Comparison of ENCODE assay signal across 8 cellular contexts in genomic region chr12:8950702-8951478, GRCh38. TPM values are rescaled to one million over a fixed set of nuclear protein-coding genes. Genes with fewer than 3 reads are reported as not detected.
DNase-seq lines count a peak whose midpoint lies in the region; ATAC-seq and TF ChIP-seq lines count a peak whose summit lies in the region.

No MANE protein-coding gene starts in this region.

- POLR2A ChIA-PET in T-cell (lab: Charles Lee), result interaction anchor here (0.5 to 1.2 kb wide), 5 partner anchors 14 to 99 kb away, joined by 3 to 4 read pairs (median 3); no protein-coding TSS in a partner anchor

- H3K4me1 ChIP-seq in HAP-1, result peaks cover 4% of the 10 kb centered on the region; the same call in 1 of the 2 replicates
- peaks cover 10 to 15% (median 12%) of the 10 kb centered on the region in 3 donors for H3K4me1 ChIP-seq in skeletal muscle tissue (ENCODE audit: control insufficient read depth in 3 of 3, insufficient read depth in 3 of 3, low read length in 3 of 3)

- no peaks in the 10 kb centered on the region for H3K27me3 Mint-ChIP-seq in T-cell

- TF ChIP-seq CTCF in fibroblast of the aortic adventitia (IDR thresholded peaks at IDR 0.05; ENCODE audit: insufficient read depth, low read length) (no peak), omental fat pad (IDR thresholded peaks at IDR 0.05) (no peak)

- H3K9me3 ChIP-seq in HAP-1 (peaks cover 3% of the 10 kb centered on the region; the same call in 1 of the 2 replicates), skeletal muscle tissue (ENCODE audit: control insufficient read depth in 3 of 3, low read length in 3 of 3) (peaks cover 0 to 2% (median 0%) of the 10 kb centered on the region in 3 donors)

- CTCF ChIA-PET in T-cell (lab: Charles Lee), result interaction anchor here (0.6 to 5.3 kb wide), 28 partner anchors 10 to 263 kb away, joined by 3 to 119 read pairs (median 5); partner anchors contain the start of genes KLRG1 (in 1 of the 2) and PHC1 (in 1 of the 2)

- H3K4me3 ChIP-seq in HAP-1, result peak overlapping the region; percentile 75
- peak overlapping the region; percentile 98 for H3K4me3 ChIP-seq in fibroblast of the aortic adventitia (ENCODE audit: low read depth, low read length)
- H3K4me3 ChIP-seq in skeletal muscle tissue (ENCODE audit: low read length in 3 of 3), result peak overlapping the region; percentile 69 to 99 (median 83)

- peaks cover 0 to 7% (median 4%) of the 10 kb centered on the region in 3 donors for H3K9me3 Mint-ChIP-seq in T-cell

- peaks cover 75 to 89% (median 79%) of the 10 kb centered on the region in 3 donors for H3K4me1 Mint-ChIP-seq in T-cell

- peak overlapping the region; percentile 89 to 97 for H3K27ac Mint-ChIP-seq in T-cell

- H3K36me3 Mint-ChIP-seq in T-cell, result peaks cover 12% of the 10 kb centered on the region

- peak overlapping the region; percentile 90 to 95 (median 91) for H3K4me3 Mint-ChIP-seq in T-cell

- peak overlapping the region; percentile 99 for H3K27ac ChIP-seq in skeletal muscle tissue (ENCODE audit: low read depth, low read length)

- H3K36me3 ChIP-seq in HAP-1 (replicated peaks) (peaks cover 10% of the 10 kb centered on the region), skeletal muscle tissue (ENCODE audit: control insufficient read depth in 3 of 3, insufficient read depth in 3 of 3, low read length in 3 of 3) (peaks cover 2 to 9% (median 7%) of the 10 kb centered on the region in 3 donors)

- ATAC-seq in T-cell (replicated peaks in 1 of 4) (no peak), omental fat pad (ENCODE audit: low FRiP score) (no peak), GM18498 (IDR thresholded peaks at IDR 0.05; ENCODE audit: unreplicated experiment) (no peak), GM21723 (IDR thresholded peaks at IDR 0.05; ENCODE audit: unreplicated experiment) (no peak)

- H3K27me3 ChIP-seq in HAP-1 (ENCODE audit: low read depth), result no peaks in the 10 kb centered on the region
- no peaks in the 10 kb centered on the region for H3K27me3 ChIP-seq in skeletal muscle tissue (ENCODE audit: control insufficient read depth in 3 of 3, insufficient read depth in 3 of 3, low read length in 3 of 3)

- peak overlapping the region; percentile 77 to 94 (median 90) for H3K9ac ChIP-seq in skeletal muscle tissue (ENCODE audit: low read depth in 1 of 3, low read length in 3 of 3)

- DNase-seq in HAP-1 (ENCODE audit: low spot score in 2 of 2), result no peak
- DNase-seq in T-cell, result peak in 5 of 34 experiments; percentile 9 to 33 (median 11)
- DNase-seq in fibroblast of the aortic adventitia (ENCODE audit: low read depth), result no peak
- DNase-seq in activated gamma-delta T cell treated with Interleukin-2 at 50 U/mL for 16 hours, result no peak
- DNase-seq in omental fat pad (ENCODE audit: low spot score), result no peak

- in situ Hi-C loops in HAP-1 (cut with MboI; ENCODE audit: low sequenced_read_pairs), result no loop called here

RNA-seq across cellular contexts. Expression of gene M6PR, which starts 1.4 kb away (rescaled TPM):
- total RNA-seq in T-cell, result 100 to 1,000 TPM; 162 to 189 (median 187) TPM
- 92.1 and 329 TPM in 2 replicates for total RNA-seq in fibroblast of the aortic adventitia (ENCODE audit: low replicate concordance)
- total RNA-seq in skeletal muscle tissue, result 138 TPM
- total RNA-seq in omental fat pad, result 100 to 1,000 TPM in 3 of 4 donors, 10 to 100 TPM in 1; 87.9 to 141 (median 109) TPM

RNA-seq across cellular contexts. Expression of gene PHC1, which starts 36.6 kb away (rescaled TPM):
- 10 to 100 TPM; 38.6 to 54.6 (median 42.9) TPM for total RNA-seq in T-cell
- total RNA-seq in fibroblast of the aortic adventitia (ENCODE audit: low replicate concordance), result 27.6 and 31.6 TPM in 2 replicates
- 15.1 TPM for total RNA-seq in skeletal muscle tissue
- total RNA-seq in omental fat pad, result 10 to 100 TPM; 19.3 to 30.3 (median 25.8) TPM

RNA-seq across cellular contexts. Expression of gene KLRG1, which starts 38.5 kb away (rescaled TPM):
- total RNA-seq in T-cell (10 to 100 TPM; 11.9 to 80.4 (median 28.0) TPM), fibroblast of the aortic adventitia (ENCODE audit: low replicate concordance) (1.2 TPM in 1 of 2 replicates, not detected in the other), skeletal muscle tissue (3.7 TPM), omental fat pad (10 to 100 TPM in 1 of 4 donors, 1 to 10 TPM in 3; 2.3 to 17.0 (median 6.3) TPM)
